ENCODE assay signal across 10 cellular contexts in the genomic region with DNA sequence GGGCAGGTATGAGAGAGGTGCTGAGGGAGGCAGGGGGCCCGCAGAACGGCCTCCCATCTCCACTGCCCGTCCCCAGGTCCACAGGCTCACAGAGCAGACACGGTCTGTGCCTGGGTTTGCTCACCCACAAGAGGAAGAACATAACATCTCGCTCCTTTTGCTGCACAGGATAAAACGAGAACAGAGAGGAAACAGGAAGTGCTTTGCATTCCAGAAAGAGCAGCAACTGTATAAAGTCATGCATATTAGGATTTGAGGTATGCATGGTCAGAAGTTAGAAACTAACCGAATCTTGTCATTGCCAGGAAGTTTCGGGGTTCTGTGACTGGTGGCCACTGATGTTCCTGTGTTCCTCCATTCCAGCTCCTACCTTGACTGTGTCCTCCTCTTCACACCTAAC. TPM values are rescaled to one million over a fixed set of nuclear protein-coding genes. Genes with fewer than 3 reads are reported as not detected.
DNase-seq lines count a peak whose midpoint lies in the region; ATAC-seq and TF ChIP-seq lines count a peak whose summit lies in the region.
"Had no signal": no experiment of that assay in that cellular context is flagged by ENCODE, and none has a peak within 500 bp of the region (broad histone marks: within the 10 kb centered on the region; RNA-seq: fewer than 3 reads in every experiment).

No MANE protein-coding gene starts in this region.

- H3K27me3 ChIP-seq in AG04450 (ENCODE audit: control insufficient read depth, insufficient read depth, low read length) (no peaks in the 10 kb centered on the region), brain microvascular endothelial cell (replicated peaks) (no peaks in the 10 kb centered on the region), lower lobe of right lung (ENCODE audit: low read depth) (peaks cover 5% of the 10 kb centered on the region)

- H3K9me3 ChIP-seq in AG04450 (ENCODE audit: control insufficient read depth, insufficient read depth, low read length) (no peaks in the 10 kb centered on the region), lower lobe of right lung (no peaks in the 10 kb centered on the region)

- no peaks in the 10 kb centered on the region for H3K27me3 Mint-ChIP-seq in activated CD4-positive, alpha-beta T cell treated with anti-CD3 and anti-CD28 coated beads, Interleukin-2, amount 10 ng/mL, durations not matched to agents 24 days and 14 days
- H3K27me3 Mint-ChIP-seq in CD14-positive monocyte (ENCODE audit: low read depth in 3 of 3), result peaks cover 5 to 15% (median 7%) of the 10 kb centered on the region in 3 donors

- H3K4me1 Mint-ChIP-seq in activated CD4-positive, alpha-beta T cell treated with anti-CD3 and anti-CD28 coated beads, Interleukin-2, amount 10 ng/mL, durations not matched to agents 24 days and 14 days, result no peaks in the 10 kb centered on the region
- peaks cover 14% of the 10 kb centered on the region for H3K4me1 Mint-ChIP-seq in CD14-positive monocyte

- H3K9me3 Mint-ChIP-seq in activated CD4-positive, alpha-beta T cell treated with anti-CD3 and anti-CD28 coated beads, Interleukin-2, amount 10 ng/mL, durations not matched to agents 24 days and 14 days, result no peaks in the 10 kb centered on the region
- peaks cover 0 to 4% (median 0%) of the 10 kb centered on the region in 7 donors for H3K9me3 Mint-ChIP-seq in CD14-positive monocyte

- H3K27ac ChIP-seq in AG04450 (ENCODE audit: low read depth, low read length), result peak overlapping the region; percentile 95
- peak overlapping the region; percentile 32 for H3K27ac ChIP-seq in brain microvascular endothelial cell
- peak overlapping the region; percentile 31 for H3K27ac ChIP-seq in lower lobe of right lung

- POLR2A ChIA-PET in AG04450 (lab: Yijun Ruan, JAX), result interaction anchor here (1.4 kb wide), 1 partner anchor 41 kb away, joined by 4 read pairs; no protein-coding TSS in a partner anchor

- DNase-seq in AG04450 (ENCODE audit: low read depth, low spot score), result peak; percentile 57
- peak; percentile 59 for DNase-seq in brain microvascular endothelial cell
- DNase-seq in lower lobe of right lung, result no peak
- no peak for DNase-seq in activated CD4-positive, alpha-beta T cell treated with anti-CD3 and anti-CD28 coated beads, Interleukin-2, amount 10 ng/mL, durations not matched to agents 24 days and 14 days
- DNase-seq in CD14-positive monocyte (ENCODE audit: low spot score), result no peak
- DNase-seq: kidney; stimulated activated CD4-positive, alpha-beta T cell treated with anti-CD3 and anti-CD28 coated beads, Interleukin-4, amount 100 ng/mL, for 4 hours had no signal

- in situ Hi-C loops in brain microvascular endothelial cell (cut with HindIII; ENCODE audit: low pct_ligation_motif_present, low sequenced_read_pairs), result no loop called here

- peak in 1 of 2 donors; percentile 49 for ATAC-seq in lower lobe of right lung
- ATAC-seq in GM18909 (IDR thresholded peaks at IDR 0.05; ENCODE audit: poor library complexity, unreplicated experiment), result no peak
- ATAC-seq in HG03378 (IDR thresholded peaks at IDR 0.05; ENCODE audit: unreplicated experiment), result no peak

- TF ChIP-seq EP300 in Ishikawa (IDR thresholded peaks at IDR 0.05; ENCODE audit: borderline replicate concordance), result no peak; the same call in 1 of the 2 replicates

- no peak for TF ChIP-seq RAD21 in Ishikawa (IDR thresholded peaks at IDR 0.05; ENCODE audit: low read depth)

- CTCF ChIA-PET in AG04450 (lab: Charles Lee), result interaction anchor here (1.2 to 1.7 kb wide), 2 partner anchors 27 to 28 kb away, joined by 4 to 11 read pairs; no protein-coding TSS in a partner anchor

- H3K4me1 ChIP-seq in lower lobe of right lung, result peaks cover 12% of the 10 kb centered on the region

- TF ChIP-seq CTCF in AG04450 (IDR thresholded peaks at IDR 0.05; ENCODE audit: low read depth, low read length), result no peak
- no peak for TF ChIP-seq CTCF in brain microvascular endothelial cell (IDR thresholded peaks at IDR 0.05; ENCODE audit: low read depth, low read length, missing control alignments)
- TF ChIP-seq CTCF in lower lobe of right lung (IDR thresholded peaks at IDR 0.05), result no peak
- no peak for TF ChIP-seq CTCF in CD14-positive monocyte (IDR thresholded peaks at IDR 0.05)

- intact Hi-C loops in lower lobe of right lung (cut with DNase I) (no loop called here), CD14-positive monocyte (cut with micrococcal nuclease) (no loop called here)
- intact Hi-C loops in activated CD4-positive, alpha-beta T cell treated with anti-CD3 and anti-CD28 coated beads, Interleukin-2, amount 10 ng/mL, durations not matched to agents 24 days and 14 days (cut with micrococcal nuclease), result no loop called here

- H3K36me3 Mint-ChIP-seq in activated CD4-positive, alpha-beta T cell treated with anti-CD3 and anti-CD28 coated beads, Interleukin-2, amount 10 ng/mL, durations not matched to agents 24 days and 14 days (ENCODE audit: low read depth), result no peaks in the 10 kb centered on the region
- no peaks in the 10 kb centered on the region for H3K36me3 Mint-ChIP-seq in CD14-positive monocyte

- H3K36me3 ChIP-seq in brain microvascular endothelial cell (replicated peaks) (no peaks in the 10 kb centered on the region), lower lobe of right lung (no peaks in the 10 kb centered on the region)

- no peak overlapping the region for H3K27ac Mint-ChIP-seq in activated CD4-positive, alpha-beta T cell treated with anti-CD3 and anti-CD28 coated beads, Interleukin-2, amount 10 ng/mL, durations not matched to agents 24 days and 14 days
- H3K27ac Mint-ChIP-seq in CD14-positive monocyte, result peak overlapping the region in 2 of 7 donors; percentile 13 to 25

- no peak overlapping the region for H3K4me3 Mint-ChIP-seq in activated CD4-positive, alpha-beta T cell treated with anti-CD3 and anti-CD28 coated beads, Interleukin-2, amount 10 ng/mL, durations not matched to agents 24 days and 14 days
- H3K4me3 Mint-ChIP-seq in CD14-positive monocyte, result no peak overlapping the region

- no peak overlapping the region for H3K4me3 ChIP-seq in AG04450 (ENCODE audit: low read depth, low read length)
- H3K4me3 ChIP-seq in brain microvascular endothelial cell (ENCODE audit: low read depth, low read length), result no peak overlapping the region
- H3K4me3 ChIP-seq in lower lobe of right lung, result no peak overlapping the region

TF ChIP-seq in Ishikawa, 13 proteins besides CTCF, POLR2A, EP300 and RAD21:
- TF ChIP-seq TEAD4 (IDR thresholded peaks at IDR 0.05), result peak; percentile 63
- TF ChIP-seq CREB1 (IDR thresholded peaks at IDR 0.05; ENCODE audit: low read depth), result no peak
- no peak for TF ChIP-seq TAF1 (IDR thresholded peaks at IDR 0.05; ENCODE audit: low read depth)
- no peak for TF ChIP-seq TCF12 (IDR thresholded peaks at IDR 0.05; ENCODE audit: low read depth)
- no peak for TF ChIP-seq FOXM1 (IDR thresholded peaks at IDR 0.05; ENCODE audit: borderline replicate concordance, low read depth)
- TF ChIP-seq, protein P1, sequence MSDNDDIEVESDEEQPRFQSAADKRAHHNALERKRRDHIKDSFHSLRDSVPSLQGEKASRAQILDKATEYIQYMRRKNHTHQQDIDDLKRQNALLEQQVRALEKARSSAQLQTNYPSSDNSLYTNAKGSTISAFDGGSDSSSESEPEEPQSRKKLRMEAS (IDR thresholded peaks at IDR 0.05), result peak; percentile 22; the same call in 1 of the 2 replicates
- no peak for TF ChIP-seq ZBTB7A (IDR thresholded peaks at IDR 0.05; ENCODE audit: low read depth)
- TF ChIP-seq USF1 (IDR thresholded peaks at IDR 0.05), result no peak
- no peak for TF ChIP-seq CEBPB (IDR thresholded peaks at IDR 0.05)

RNA-seq across cellular contexts. Expression of gene NTF3, which starts 25.0 kb away (rescaled TPM):
- 28.7 and 31.5 TPM in 2 replicates for polyA plus RNA-seq in AG04450 (2011; rRNA removed)
- polyA minus RNA-seq in AG04450 (2011; rRNA and poly(A)+ RNA removed), result 38.4 and 53.4 TPM in 2 replicates
- 1.2 TPM for total RNA-seq in lower lobe of right lung
- not detected in 2 replicates for total RNA-seq in activated CD4-positive, alpha-beta T cell treated with anti-CD3 and anti-CD28 coated beads, Interleukin-2, amount 10 ng/mL, durations not matched to agents 24 days and 14 days
- polyA plus RNA-seq in CD14-positive monocyte, result not detected

Comparison
In these comparisons a context has a peak if more than half of its experiments do, and no peak if none do; other contexts are left out.
1. DNase-seq: peak in AG04450 (single experiment) and brain microvascular endothelial cell (single experiment); none in lower lobe of right lung (single experiment), activated CD4-positive, alpha-beta T cell treated with anti-CD3 and anti-CD28 coated beads, Interleukin-2, amount 10 ng/mL, durations not matched to agents 24 days and 14 days (single experiment) and CD14-positive monocyte (single experiment).
2. H3K27ac ChIP-seq: peak in every context shown above with its lines; median percentile 95 in AG04450; 32 in brain microvascular endothelial cell; 31 in lower lobe of right lung.